In genomic region chr7:98877692-98878364, GRCh38 we compare ENCODE assay signal across 8 cellular contexts. TPM values are rescaled to one million over a fixed set of nuclear protein-coding genes. Genes with fewer than 3 reads are reported as not detected.
DNase-seq lines count a peak whose midpoint lies in the region; ATAC-seq lines count a peak whose summit lies in the region.

No MANE protein-coding gene starts in this region.

- peak overlapping the region; percentile 54 for H3K4me3 Mint-ChIP-seq in activated T-helper 17 cell treated with anti-CD3 and anti-CD28 coated beads, Interleukin-2, amount 50 U/mL, for 72 hours
- peak overlapping the region; percentile 66 to 97 for H3K4me3 Mint-ChIP-seq in stimulated activated naive B cell treated with anti-CD40 and anti-IgM and Interleukin-4, amounts not matched to agents 10 μg/mL and 1 μg/mL and 100 μg/mL, for 72 hours

- peak overlapping the region; percentile 99 for H3K4me3 ChIP-seq in iPS-18c (ENCODE audit: insufficient read depth, low read depth, low read length)

- peak; percentile 1 for ATAC-seq in HG02678 (IDR thresholded peaks at IDR 0.05; ENCODE audit: unreplicated experiment)
- no peak for ATAC-seq in activated T-helper 17 cell treated with anti-CD3 and anti-CD28 coated beads, Interleukin-2, amount 50 U/mL, for 72 hours (replicated peaks)
- ATAC-seq in stimulated activated naive B cell treated with anti-CD40 and anti-IgM and Interleukin-4, amounts not matched to agents 10 μg/mL and 1 μg/mL and 100 μg/mL, for 72 hours (replicated peaks) = peak in 1 of 2 donors; percentile 1
- no peak for ATAC-seq in GM19397 (IDR thresholded peaks at IDR 0.05; ENCODE audit: unreplicated experiment)

- peak overlapping the region; percentile 51 for H3K27ac Mint-ChIP-seq in activated T-helper 17 cell treated with anti-CD3 and anti-CD28 coated beads, Interleukin-2, amount 50 U/mL, for 72 hours
- H3K27ac Mint-ChIP-seq in stimulated activated naive B cell treated with anti-CD40 and anti-IgM and Interleukin-4, amounts not matched to agents 10 μg/mL and 1 μg/mL and 100 μg/mL, for 72 hours = peak overlapping the region; percentile 87

- H3K27me3 Mint-ChIP-seq in activated T-helper 17 cell treated with anti-CD3 and anti-CD28 coated beads, Interleukin-2, amount 50 U/mL, for 72 hours = no peaks in the 10 kb centered on the region
- no peaks in the 10 kb centered on the region for H3K27me3 Mint-ChIP-seq in stimulated activated naive B cell treated with anti-CD40 and anti-IgM and Interleukin-4, amounts not matched to agents 10 μg/mL and 1 μg/mL and 100 μg/mL, for 72 hours

- no peak for DNase-seq in stimulated activated naive B cell treated with anti-CD40 and anti-IgM and Interleukin-4, amounts not matched to agents 10 μg/mL and 1 μg/mL and 100 μg/mL, for 72 hours
- DNase-seq in NCI-H226 = no peak
- DNase-seq in NCI-H1436 treated with DMSO at 0.1 percent for 48 hours (lab: John Stamatoyannopoulos, UW) = no peak
- no peak for DNase-seq in glomerular visceral epithelial cell (ENCODE audit: extremely low spot score)

- H3K9me3 ChIP-seq in iPS-18c (ENCODE audit: control insufficient read depth, insufficient read depth, low read length) = peaks cover 2% of the 10 kb centered on the region

- H3K36me3 Mint-ChIP-seq in activated T-helper 17 cell treated with anti-CD3 and anti-CD28 coated beads, Interleukin-2, amount 50 U/mL, for 72 hours (ENCODE audit: low read depth) = peaks cover 35% of the 10 kb centered on the region
- peaks cover 7 to 8% of the 10 kb centered on the region in 2 donors for H3K36me3 Mint-ChIP-seq in stimulated activated naive B cell treated with anti-CD40 and anti-IgM and Interleukin-4, amounts not matched to agents 10 μg/mL and 1 μg/mL and 100 μg/mL, for 72 hours

- no peaks in the 10 kb centered on the region for H3K9me3 Mint-ChIP-seq in activated T-helper 17 cell treated with anti-CD3 and anti-CD28 coated beads, Interleukin-2, amount 50 U/mL, for 72 hours
- no peaks in the 10 kb centered on the region for H3K9me3 Mint-ChIP-seq in stimulated activated naive B cell treated with anti-CD40 and anti-IgM and Interleukin-4, amounts not matched to agents 10 μg/mL and 1 μg/mL and 100 μg/mL, for 72 hours

- H3K4me1 Mint-ChIP-seq in activated T-helper 17 cell treated with anti-CD3 and anti-CD28 coated beads, Interleukin-2, amount 50 U/mL, for 72 hours = peaks cover 7% of the 10 kb centered on the region
- peaks cover 0 to 10% of the 10 kb centered on the region in 2 donors for H3K4me1 Mint-ChIP-seq in stimulated activated naive B cell treated with anti-CD40 and anti-IgM and Interleukin-4, amounts not matched to agents 10 μg/mL and 1 μg/mL and 100 μg/mL, for 72 hours

RNA-seq across cellular contexts. Expression of gene TRRAP, which starts 0.5 kb away (rescaled TPM):
- total RNA-seq in activated T-helper 17 cell treated with anti-CD3 and anti-CD28 coated beads, Interleukin-2, amount 50 U/mL, for 72 hours = 10 to 100 TPM; 59.1 to 69.5 TPM

RNA-seq across cellular contexts. Expression of gene TMEM130, which starts 8.0 kb away (rescaled TPM):
- total RNA-seq in activated T-helper 17 cell treated with anti-CD3 and anti-CD28 coated beads, Interleukin-2, amount 50 U/mL, for 72 hours = not detected
